24 cellular contexts compared by ENCODE assay signal in genomic region chr5:159088371-159088770, GRCh38.
"Had no signal": no experiment of that assay in that cellular context is flagged by ENCODE, and none has a peak within 500 bp of the region (broad histone marks: within the 10 kb centered on the region; RNA-seq: fewer than 3 reads in every experiment).

No MANE protein-coding gene starts in this region.

- ATAC-seq: activated CD8-positive, alpha-beta memory T cell treated with anti-CD3 and anti-CD28 coated beads, Interleukin-2, amount 10 ng/mL, durations not matched to agents 7 days and 5 days; gastrocnemius medialis; heart right ventricle; left ventricle myocardium superior; natural killer cell treated with Interleukin-12 subunit alpha and Interleukin-12 subunit beta and Interleukin-15 and Interleukin-18, amount 100 ng/mL, for 72 hours; sciatic nerve; SK-N-SH treated with all-trans-retinoic acid at 6 μM for 48 hours; stimulated activated naive CD8-positive, alpha-beta T cell treated with anti-CD3 and anti-CD28 coated beads, Interleukin-15, Interleukin-2, amounts not matched to agents 100 U/mL and 50 U/mL, for 24 hours had no signal

- H3K27ac ChIP-seq: brain microvascular endothelial cell, colonic mucosa, gastrocnemius medialis, spleen, suprapubic skin, upper lobe of left lung had no signal

- H3K36me3 ChIP-seq: colonic mucosa, gastrocnemius medialis, upper lobe of left lung had no signal

- H3K4me1 ChIP-seq: colonic mucosa, upper lobe of left lung had no signal

- H3K4me3 ChIP-seq: colonic mucosa, gastrocnemius medialis, heart right ventricle, spleen, suprapubic skin, upper lobe of left lung had no signal

- H3K27me3 ChIP-seq: brain microvascular endothelial cell, colonic mucosa, gastrocnemius medialis, heart right ventricle, spleen, suprapubic skin, upper lobe of left lung had no signal

- DNase-seq: activated CD4-positive, alpha-beta memory T cell treated with anti-CD3 and anti-CD28 coated beads, Interleukin-2, amount 10 ng/mL, durations not matched to agents 7 days and 5 days; activated CD4-positive, alpha-beta T cell treated with anti-CD3 and anti-CD28 coated beads for 48 hours; activated CD4-positive, CD25-positive, alpha-beta regulatory T cell; activated CD8-positive, alpha-beta memory T cell treated with anti-CD3 and anti-CD28 coated beads, Interleukin-2, amount 10 ng/mL, durations not matched to agents 7 days and 5 days; activated naive CD4-positive, alpha-beta T cell treated with Interleukin-2 at 50 U/mL for 16 hours; activated naive CD8-positive, alpha-beta T cell treated with anti-CD3 and anti-CD28 coated beads, Interleukin-2, amount 10 ng/mL, durations not matched to agents 7 days and 5 days; anterior cingulate cortex; brain microvascular endothelial cell; central memory CD4-positive, alpha-beta T cell; colonic mucosa; erythroblast; gastrocnemius medialis; heart right ventricle; left ventricle myocardium superior; spleen; stimulated activated CD4-positive, alpha-beta T cell treated with anti-CD3 and anti-CD28 coated beads, Interleukin-4, amount 100 ng/mL, for 4 hours; stimulated activated naive CD8-positive, alpha-beta T cell treated with anti-CD3 and anti-CD28 coated beads, Interleukin-15, Interleukin-2, amounts not matched to agents 100 U/mL and 50 U/mL, for 24 hours; T-helper 1 cell; T-helper 9 cell; upper lobe of left lung had no signal

- H3K9me3 Mint-ChIP-seq: activated CD4-positive, alpha-beta memory T cell treated with anti-CD3 and anti-CD28 coated beads, Interleukin-2, amount 10 ng/mL, durations not matched to agents 7 days and 5 days; activated naive CD8-positive, alpha-beta T cell treated with anti-CD3 and anti-CD28 coated beads, Interleukin-2, amount 10 ng/mL, durations not matched to agents 7 days and 5 days; natural killer cell treated with Interleukin-12 subunit alpha and Interleukin-12 subunit beta and Interleukin-15 and Interleukin-18, amount 100 ng/mL, for 72 hours had no signal

- H3K36me3 Mint-ChIP-seq: activated CD8-positive, alpha-beta memory T cell treated with anti-CD3 and anti-CD28 coated beads, Interleukin-2, amount 10 ng/mL, durations not matched to agents 7 days and 5 days; activated naive CD8-positive, alpha-beta T cell treated with anti-CD3 and anti-CD28 coated beads, Interleukin-2, amount 10 ng/mL, durations not matched to agents 7 days and 5 days; natural killer cell treated with Interleukin-12 subunit alpha and Interleukin-12 subunit beta and Interleukin-15 and Interleukin-18, amount 100 ng/mL, for 72 hours had no signal

- H3K4me3 Mint-ChIP-seq: activated CD4-positive, alpha-beta memory T cell treated with anti-CD3 and anti-CD28 coated beads, Interleukin-2, amount 10 ng/mL, durations not matched to agents 7 days and 5 days; activated CD8-positive, alpha-beta memory T cell treated with anti-CD3 and anti-CD28 coated beads, Interleukin-2, amount 10 ng/mL, durations not matched to agents 7 days and 5 days; activated naive CD8-positive, alpha-beta T cell treated with anti-CD3 and anti-CD28 coated beads, Interleukin-2, amount 10 ng/mL, durations not matched to agents 7 days and 5 days; natural killer cell treated with Interleukin-12 subunit alpha and Interleukin-12 subunit beta and Interleukin-15 and Interleukin-18, amount 100 ng/mL, for 72 hours had no signal

- H3K9me3 ChIP-seq: colonic mucosa, gastrocnemius medialis, heart right ventricle, spleen, suprapubic skin, upper lobe of left lung had no signal

- H3K4me1 Mint-ChIP-seq: activated CD4-positive, alpha-beta memory T cell treated with anti-CD3 and anti-CD28 coated beads, Interleukin-2, amount 10 ng/mL, durations not matched to agents 7 days and 5 days; activated CD8-positive, alpha-beta memory T cell treated with anti-CD3 and anti-CD28 coated beads, Interleukin-2, amount 10 ng/mL, durations not matched to agents 7 days and 5 days; activated naive CD8-positive, alpha-beta T cell treated with anti-CD3 and anti-CD28 coated beads, Interleukin-2, amount 10 ng/mL, durations not matched to agents 7 days and 5 days had no signal

- H3K27ac Mint-ChIP-seq: activated CD4-positive, alpha-beta memory T cell treated with anti-CD3 and anti-CD28 coated beads, Interleukin-2, amount 10 ng/mL, durations not matched to agents 7 days and 5 days; activated CD8-positive, alpha-beta memory T cell treated with anti-CD3 and anti-CD28 coated beads, Interleukin-2, amount 10 ng/mL, durations not matched to agents 7 days and 5 days; activated naive CD8-positive, alpha-beta T cell treated with anti-CD3 and anti-CD28 coated beads, Interleukin-2, amount 10 ng/mL, durations not matched to agents 7 days and 5 days; natural killer cell treated with Interleukin-12 subunit alpha and Interleukin-12 subunit beta and Interleukin-15 and Interleukin-18, amount 100 ng/mL, for 72 hours had no signal
